ENCODE assay signal across 12 cellular contexts in genomic region chr9:91253488-91253887, GRCh38.
DNase-seq lines count a peak whose midpoint lies in the region; ATAC-seq and TF ChIP-seq lines count a peak whose summit lies in the region.
"Had no signal": no experiment of that assay in that cellular context is flagged by ENCODE, and none has a peak within 500 bp of the region (broad histone marks: within the 10 kb centered on the region; RNA-seq: fewer than 3 reads in every experiment).

No MANE protein-coding gene starts in this region.

- H3K27me3 ChIP-seq in PC-9 (ENCODE audit: insufficient read depth, low read depth), result no peaks in the 10 kb centered on the region

- no peaks in the 10 kb centered on the region for H3F3A ChIP-seq in PC-9 (ENCODE audit: insufficient read depth, low read depth)

- peak; percentile 2 for DNase-seq in stimulated activated CD8-positive, alpha-beta memory T cell treated with anti-CD3 and anti-CD28 coated beads, Interleukin-4, amount 100 ng/mL, for 24 hours (ENCODE audit: low read depth)
- no peak for DNase-seq in stimulated activated CD8-positive, alpha-beta memory T cell treated with anti-CD3 and anti-CD28 coated beads, Interleukin-4, amount 100 ng/mL, for 48 hours
- no peak for DNase-seq in PC-9
- DNase-seq in effector memory CD8-positive, alpha-beta T cell, result peak; percentile 28 to 39 (median 29)
- DNase-seq: activated B cell treated with CpG ODN at 0.5 μM for 24 hours, DMS79, NCI-H748 treated with DMSO at 0.1 percent for 48 hours had no signal

- H2AFZ ChIP-seq in PC-9, result no peak overlapping the region

- no peaks in the 10 kb centered on the region for H3K27me3 Mint-ChIP-seq in effector memory CD8-positive, alpha-beta T cell
- H3K27me3 Mint-ChIP-seq: activated B cell treated with CpG ODN at 0.5 μM for 24 hours; dendritic cell treated with granulocyte-macrophage colony-stimulating factor and Interleukin-4, amounts not matched to agents 40 ng/mL and 50 ng/mL, for 4 days had no signal

- TF ChIP-seq CTCF in PC-9 (conservative IDR thresholded peaks at IDR 0.05), result 0 out of 2 replicates have a peak, but pooled peaks have one; percentile 14

- intact Hi-C loops in PC-9 (cut with micrococcal nuclease; ENCODE audit: unreplicated experiment), result no loop called here

- H3K4me2 ChIP-seq in PC-9, result no peak overlapping the region

- ATAC-seq in effector memory CD8-positive, alpha-beta T cell (replicated peaks), result peak; percentile 98
- ATAC-seq in GM18498 (IDR thresholded peaks at IDR 0.05; ENCODE audit: unreplicated experiment) (no peak), GM21360 (IDR thresholded peaks at IDR 0.05; ENCODE audit: unreplicated experiment) (no peak), HG03439 (IDR thresholded peaks at IDR 0.05; ENCODE audit: unreplicated experiment) (no peak), HG03432 (IDR thresholded peaks at IDR 0.05; ENCODE audit: unreplicated experiment) (no peak)

- no peak overlapping the region for H3K4me3 Mint-ChIP-seq in effector memory CD8-positive, alpha-beta T cell
- H3K4me3 Mint-ChIP-seq: activated B cell treated with CpG ODN at 0.5 μM for 24 hours; dendritic cell treated with granulocyte-macrophage colony-stimulating factor and Interleukin-4, amounts not matched to agents 40 ng/mL and 50 ng/mL, for 4 days had no signal

- H3K4me1 Mint-ChIP-seq in effector memory CD8-positive, alpha-beta T cell (ENCODE audit: low read depth in 2 of 2), result peaks cover 18% of the 10 kb centered on the region in 2 donors
- H3K4me1 Mint-ChIP-seq: activated B cell treated with CpG ODN at 0.5 μM for 24 hours had no signal

- no peaks in the 10 kb centered on the region for H3K79me2 ChIP-seq in PC-9 (ENCODE audit: low read depth)

- H3K36me3 ChIP-seq in PC-9 (ENCODE audit: low read depth), result no peaks in the 10 kb centered on the region

- POLR2A ChIA-PET in PC-9 (lab: Charles Lee; ENCODE audit: unreplicated experiment), result no interaction called here

- no peaks in the 10 kb centered on the region for H3K9me2 ChIP-seq in PC-9 (ENCODE audit: insufficient read depth)

- CTCF ChIA-PET in PC-9 (lab: Charles Lee), result no interaction called here

- no peak overlapping the region for H3K4me3 ChIP-seq in PC-9

- H3K9me3 Mint-ChIP-seq in effector memory CD8-positive, alpha-beta T cell, result no peaks in the 10 kb centered on the region
- H3K9me3 Mint-ChIP-seq: activated B cell treated with CpG ODN at 0.5 μM for 24 hours; dendritic cell treated with granulocyte-macrophage colony-stimulating factor and Interleukin-4, amounts not matched to agents 40 ng/mL and 50 ng/mL, for 4 days had no signal

- BruUV-seq in PC-9 (replicated peaks; lab: Mats Ljungman, UMichigan), result no TSS peak

- H3K4me1 ChIP-seq in PC-9 (replicated peaks; ENCODE audit: insufficient read depth), result no peaks in the 10 kb centered on the region

- H3K36me3 Mint-ChIP-seq in effector memory CD8-positive, alpha-beta T cell (ENCODE audit: insufficient read depth), result no peaks in the 10 kb centered on the region

- H3K27ac ChIP-seq in PC-9, result no peak overlapping the region

- H4K20me1 ChIP-seq in PC-9 (ENCODE audit: insufficient read depth), result no peaks in the 10 kb centered on the region

- H3K27ac Mint-ChIP-seq in effector memory CD8-positive, alpha-beta T cell, result peak overlapping the region in 1 of 2 donors; percentile 52
- H3K27ac Mint-ChIP-seq: activated B cell treated with CpG ODN at 0.5 μM for 24 hours had no signal

- H3K9me3 ChIP-seq in PC-9 (ENCODE audit: insufficient read depth, low read depth), result no peaks in the 10 kb centered on the region

Comparison
In these comparisons a context has a peak if more than half of its experiments do, and no peak if none do; other contexts are left out.
1. DNase-seq: peak in stimulated activated CD8-positive, alpha-beta memory T cell treated with anti-CD3 and anti-CD28 coated beads, Interleukin-4, amount 100 ng/mL, for 24 hours (single experiment) and effector memory CD8-positive, alpha-beta T cell (3 of 3); none in stimulated activated CD8-positive, alpha-beta memory T cell treated with anti-CD3 and anti-CD28 coated beads, Interleukin-4, amount 100 ng/mL, for 48 hours (single experiment) and PC-9 (0 of 2).